ENCODE assay signal across 11 cellular contexts in the genomic region with DNA sequence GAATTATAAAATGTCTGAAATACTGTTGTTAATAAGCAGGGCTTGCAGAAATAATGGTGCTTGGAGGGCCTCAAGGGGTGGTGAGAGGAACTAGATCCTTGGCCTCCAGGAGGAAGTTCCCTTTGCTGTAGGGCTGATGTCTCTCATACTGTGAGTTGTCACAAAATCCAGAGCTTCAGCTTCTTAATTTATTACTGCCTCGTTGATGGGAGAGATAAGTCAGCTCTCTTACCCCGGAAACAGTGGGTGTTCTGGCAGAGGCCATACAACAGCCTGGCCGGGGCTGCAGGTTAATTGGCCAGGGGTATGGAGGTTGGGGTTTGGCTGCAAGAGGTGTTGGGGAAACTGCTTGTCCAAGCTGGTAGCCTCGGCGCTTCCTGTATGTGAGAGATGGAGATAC. TPM values are rescaled to one million over a fixed set of nuclear protein-coding genes. Genes with fewer than 3 reads are reported as not detected.
DNase-seq lines count a peak whose midpoint lies in the region; ATAC-seq and TF ChIP-seq lines count a peak whose summit lies in the region.
"Had no signal": no experiment of that assay in that cellular context is flagged by ENCODE, and none has a peak within 500 bp of the region (broad histone marks: within the 10 kb centered on the region; RNA-seq: fewer than 3 reads in every experiment).

No MANE protein-coding gene starts in this region.

- H3K9me3 Mint-ChIP-seq in activated naive CD4-positive, alpha-beta T cell treated with anti-CD3 and anti-CD28 coated beads, Interleukin-2, amount 50 U/mL, for 24 hours = no peaks in the 10 kb centered on the region
- no peaks in the 10 kb centered on the region for H3K9me3 Mint-ChIP-seq in activated naive CD8-positive, alpha-beta T cell treated with anti-CD3 and anti-CD28 coated beads, Interleukin-2, amount 50 U/mL, for 24 hours
- no peaks in the 10 kb centered on the region for H3K9me3 Mint-ChIP-seq in stimulated activated naive CD8-positive, alpha-beta T cell treated with anti-CD3 and anti-CD28 coated beads, Interleukin-15, amount 100 ng/mL, for 72 hours

- no peak overlapping the region for H3K4me3 ChIP-seq in esophagus squamous epithelium
- H3K4me3 ChIP-seq: SJSA1 had no signal

- no peak overlapping the region for H3K27ac ChIP-seq in esophagus squamous epithelium
- H3K27ac ChIP-seq: SJSA1 had no signal

- TF ChIP-seq CTCF in esophagus squamous epithelium (IDR thresholded peaks at IDR 0.05) = no peak

- no peaks in the 10 kb centered on the region for H3K27me3 ChIP-seq in esophagus squamous epithelium
- H3K27me3 ChIP-seq: SJSA1 had no signal

- no peak for DNase-seq in activated naive CD4-positive, alpha-beta T cell (lab: John Stamatoyannopoulos, UW)
- peak; percentile 47 for DNase-seq in OCI-M1 (lab: John Stamatoyannopoulos, UW)
- DNase-seq in activated naive CD8-positive, alpha-beta T cell treated with anti-CD3 and anti-CD28 coated beads, Interleukin-2, amount 50 U/mL, for 24 hours = no peak
- peak in 1 of 2 donors; percentile 22 for DNase-seq in stimulated activated naive CD8-positive, alpha-beta T cell treated with anti-CD3 and anti-CD28 coated beads, Interleukin-15, amount 100 ng/mL, for 72 hours
- no peak for DNase-seq in NCI-H2107 (lab: John Stamatoyannopoulos, UW)
- no peak for DNase-seq in esophagus squamous epithelium (lab: John Stamatoyannopoulos, UW)
- DNase-seq: NCI-H187; stimulated activated CD4-positive, alpha-beta T cell treated with anti-CD3 and anti-CD28 coated beads, Interleukin-12 subunit alpha, Interleukin-12 subunit beta, amount 100 ng/mL, for 4 hours had no signal

- H3K27ac Mint-ChIP-seq in activated naive CD4-positive, alpha-beta T cell treated with anti-CD3 and anti-CD28 coated beads, Interleukin-2, amount 50 U/mL, for 24 hours = peak overlapping the region; percentile 76
- H3K27ac Mint-ChIP-seq in activated naive CD8-positive, alpha-beta T cell treated with anti-CD3 and anti-CD28 coated beads, Interleukin-2, amount 50 U/mL, for 24 hours = peak overlapping the region; percentile 83
- peak overlapping the region; percentile 47 to 83 for H3K27ac Mint-ChIP-seq in stimulated activated naive CD8-positive, alpha-beta T cell treated with anti-CD3 and anti-CD28 coated beads, Interleukin-15, amount 100 ng/mL, for 72 hours

- peaks cover 4% of the 10 kb centered on the region for H3K36me3 Mint-ChIP-seq in activated naive CD4-positive, alpha-beta T cell treated with anti-CD3 and anti-CD28 coated beads, Interleukin-2, amount 50 U/mL, for 24 hours
- H3K36me3 Mint-ChIP-seq in activated naive CD8-positive, alpha-beta T cell treated with anti-CD3 and anti-CD28 coated beads, Interleukin-2, amount 50 U/mL, for 24 hours (ENCODE audit: low read depth) = peaks cover 22% of the 10 kb centered on the region

- peak; percentile 45 for ATAC-seq in activated naive CD8-positive, alpha-beta T cell treated with anti-CD3 and anti-CD28 coated beads, Interleukin-2, amount 50 U/mL, for 24 hours
- peak; percentile 71 for ATAC-seq in stimulated activated naive CD8-positive, alpha-beta T cell treated with anti-CD3 and anti-CD28 coated beads, Interleukin-15, amount 100 ng/mL, for 72 hours
- no peak for ATAC-seq in HG02970 (IDR thresholded peaks at IDR 0.05; ENCODE audit: low FRiP score, unreplicated experiment)

- no peaks in the 10 kb centered on the region for H3K27me3 Mint-ChIP-seq in activated naive CD4-positive, alpha-beta T cell treated with anti-CD3 and anti-CD28 coated beads, Interleukin-2, amount 50 U/mL, for 24 hours
- no peaks in the 10 kb centered on the region for H3K27me3 Mint-ChIP-seq in activated naive CD8-positive, alpha-beta T cell treated with anti-CD3 and anti-CD28 coated beads, Interleukin-2, amount 50 U/mL, for 24 hours
- H3K27me3 Mint-ChIP-seq in stimulated activated naive CD8-positive, alpha-beta T cell treated with anti-CD3 and anti-CD28 coated beads, Interleukin-15, amount 100 ng/mL, for 72 hours = no peaks in the 10 kb centered on the region

- no peak for TF ChIP-seq POLR2A in esophagus squamous epithelium (IDR thresholded peaks at IDR 0.05)

- peaks cover 88% of the 10 kb centered on the region for H3K4me1 Mint-ChIP-seq in activated naive CD4-positive, alpha-beta T cell treated with anti-CD3 and anti-CD28 coated beads, Interleukin-2, amount 50 U/mL, for 24 hours
- H3K4me1 Mint-ChIP-seq in activated naive CD8-positive, alpha-beta T cell treated with anti-CD3 and anti-CD28 coated beads, Interleukin-2, amount 50 U/mL, for 24 hours = peaks cover 88% of the 10 kb centered on the region
- peaks cover 96% of the 10 kb centered on the region for H3K4me1 Mint-ChIP-seq in stimulated activated naive CD8-positive, alpha-beta T cell treated with anti-CD3 and anti-CD28 coated beads, Interleukin-15, amount 100 ng/mL, for 72 hours

- peaks cover 21 to 64% (median 22%) of the 10 kb centered on the region in 3 donors for H3K4me1 ChIP-seq in esophagus squamous epithelium

- intact Hi-C loops in esophagus squamous epithelium (cut with DNase I) = no loop called here

- peaks cover 0 to 14% (median 0%) of the 10 kb centered on the region in 3 donors for H3K36me3 ChIP-seq in esophagus squamous epithelium
- H3K36me3 ChIP-seq: SJSA1 had no signal

- peak overlapping the region; percentile 57 for H3K4me3 Mint-ChIP-seq in activated naive CD4-positive, alpha-beta T cell treated with anti-CD3 and anti-CD28 coated beads, Interleukin-2, amount 50 U/mL, for 24 hours
- peak overlapping the region; percentile 15 for H3K4me3 Mint-ChIP-seq in activated naive CD8-positive, alpha-beta T cell treated with anti-CD3 and anti-CD28 coated beads, Interleukin-2, amount 50 U/mL, for 24 hours
- peak overlapping the region; percentile 20 to 52 for H3K4me3 Mint-ChIP-seq in stimulated activated naive CD8-positive, alpha-beta T cell treated with anti-CD3 and anti-CD28 coated beads, Interleukin-15, amount 100 ng/mL, for 72 hours

- H3K9me3 ChIP-seq in esophagus squamous epithelium = no peaks in the 10 kb centered on the region
- H3K9me3 ChIP-seq: SJSA1 had no signal

- 45 to 55% methylated on average over 5 of the region's 5 CpGs for WGBS in esophagus squamous epithelium, 2 donors

RNA-seq across cellular contexts. Expression of gene MAPKAPK3, which starts 15.5 kb away (rescaled TPM):
- total RNA-seq in esophagus squamous epithelium = 10 to 100 TPM; 46.5 to 65.6 (median 52.3) TPM

RNA-seq across cellular contexts. Expression of gene CISH, which starts 20.9 kb away (rescaled TPM):
- 10 to 100 TPM in 1 of 4 donors, 1 to 10 TPM in 3; 3.1 to 11.1 (median 6.8) TPM for total RNA-seq in esophagus squamous epithelium

RNA-seq across cellular contexts. Expression of gene DOCK3, which starts 42.3 kb away (rescaled TPM):
- total RNA-seq in esophagus squamous epithelium = 1 to 10 TPM in 3 of 4 donors, under 1 TPM in 1; 0.92 to 1.7 (median 1.4) TPM
